ENCODE assay signal across 15 cellular contexts in the genomic region with DNA sequence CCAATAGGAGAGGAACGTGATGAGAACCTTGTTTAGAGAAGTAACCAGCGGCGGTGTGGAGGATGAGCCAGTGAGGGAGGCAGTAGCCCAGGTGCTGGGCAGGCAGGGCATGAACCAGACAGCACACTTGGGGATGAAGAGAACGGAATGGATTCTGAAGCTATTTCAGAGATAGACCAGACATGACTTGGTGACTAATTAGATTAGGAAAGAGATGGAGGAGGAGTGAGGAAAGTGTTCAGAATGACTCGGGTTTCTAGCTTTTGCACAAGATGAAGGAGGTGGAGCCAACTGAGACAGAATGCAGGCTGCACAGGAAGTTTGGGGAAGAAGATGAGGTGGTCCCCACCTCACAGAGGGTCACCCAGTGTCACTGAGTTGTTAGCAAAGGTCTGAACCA. TPM values are rescaled to one million over a fixed set of nuclear protein-coding genes. Genes with fewer than 3 reads are reported as not detected.
DNase-seq lines count a peak whose midpoint lies in the region; ATAC-seq and TF ChIP-seq lines count a peak whose summit lies in the region.
"Had no signal": no experiment of that assay in that cellular context is flagged by ENCODE, and none has a peak within 500 bp of the region (broad histone marks: within the 10 kb centered on the region; RNA-seq: fewer than 3 reads in every experiment).

No MANE protein-coding gene starts in this region.

- no peak overlapping the region for H2BK15ac ChIP-seq in neuronal stem cell (ENCODE audit: low read length)

- H3K4me3 ChIP-seq in OCI-LY3 (ENCODE audit: low read length) (peak overlapping the region; percentile 26; the same call in 1 of the 2 replicates), epithelial cell of proximal tubule (ENCODE audit: low read depth, low read length) (no peak overlapping the region), gastrocnemius medialis (peak overlapping the region in 1 of 4 donors; percentile 7), neuronal stem cell (ENCODE audit: low read length in 2 of 2) (no peak overlapping the region)

- H3K36me3 ChIP-seq in OCI-LY3 (replicated peaks; ENCODE audit: low read depth, low read length) (no peaks in the 10 kb centered on the region), gastrocnemius medialis (peaks cover 0 to 7% of the 10 kb centered on the region in 2 donors), neuronal stem cell (replicated peaks in 1 of 2; ENCODE audit: control insufficient read depth in 2 of 2, insufficient read depth in 2 of 2, low read length in 2 of 2) (peaks cover 2 to 8% of the 10 kb centered on the region in 2 donors)

- intact Hi-C loops in gastrocnemius medialis (cut with DNase I; ENCODE audit: low total_unique reads), result loop anchor here (1.0 kb wide), 1 partner anchor 12 kb away; no protein-coding TSS in a partner anchor

- H3K4ac ChIP-seq in neuronal stem cell (ENCODE audit: low read length), result no peak overlapping the region

- no peak overlapping the region for H3K18ac ChIP-seq in neuronal stem cell (ENCODE audit: low read length)

- peak; percentile 57 to 66 for TF ChIP-seq POLR2A in gastrocnemius medialis (IDR thresholded peaks at IDR 0.05)

- peaks cover 5% of the 10 kb centered on the region for H3K79me1 ChIP-seq in neuronal stem cell (ENCODE audit: low read depth, low read length)

- no peak overlapping the region for H2BK12ac ChIP-seq in neuronal stem cell (ENCODE audit: low read length)

- peaks cover 77% of the 10 kb centered on the region for H3K79me2 ChIP-seq in OCI-LY3 (ENCODE audit: low read length)

- no peak overlapping the region for H2AK5ac ChIP-seq in neuronal stem cell (ENCODE audit: low read depth, low read length)

- H3K27me3 ChIP-seq in OCI-LY3 (ENCODE audit: low read depth, low read length) (no peaks in the 10 kb centered on the region), gastrocnemius medialis (no peaks in the 10 kb centered on the region), neuronal stem cell (ENCODE audit: control insufficient read depth in 3 of 3, insufficient read depth in 3 of 3, low read depth in 1 of 3, low read length in 3 of 3) (no peaks in the 10 kb centered on the region)

- peaks cover 43% of the 10 kb centered on the region for H3K4me1 ChIP-seq in OCI-LY3 (ENCODE audit: low read length)
- H3K4me1 ChIP-seq in gastrocnemius medialis, result peaks cover 78 to 88% of the 10 kb centered on the region in 2 donors
- H3K4me1 ChIP-seq in neuronal stem cell (ENCODE audit: control insufficient read depth in 2 of 2, insufficient read depth in 1 of 2, low read depth in 1 of 2, low read length in 2 of 2), result peaks cover 6 to 7% of the 10 kb centered on the region in 2 donors

- no peak overlapping the region for H3K14ac ChIP-seq in neuronal stem cell (ENCODE audit: low read length)

- H4K91ac ChIP-seq in neuronal stem cell (ENCODE audit: low read depth, low read length, poor library complexity), result no peak overlapping the region

- no peaks in the 10 kb centered on the region; the same call in 1 of the 2 replicates for H4K20me1 ChIP-seq in OCI-LY3 (ENCODE audit: insufficient read depth, low read length)

- no peak overlapping the region for H4K8ac ChIP-seq in neuronal stem cell (ENCODE audit: low read depth, low read length)

- in situ Hi-C loops in gastrocnemius medialis (cut with MboI; ENCODE audit: low sequenced_read_pairs in 4 of 4), result no loop called here

- H3K9me3 ChIP-seq in OCI-LY3 (ENCODE audit: insufficient read depth, low read length) (no peaks in the 10 kb centered on the region), gastrocnemius medialis (no peaks in the 10 kb centered on the region), neuronal stem cell (replicated peaks in 1 of 2; ENCODE audit: control insufficient read depth in 2 of 2, insufficient read depth in 1 of 2, low read depth in 1 of 2, low read length in 2 of 2) (no peaks in the 10 kb centered on the region)

- H2BK5ac ChIP-seq in neuronal stem cell (ENCODE audit: low read length), result no peak overlapping the region

- ATAC-seq in gastrocnemius medialis (peak; percentile 68 to 74), HG02938 (IDR thresholded peaks at IDR 0.05; ENCODE audit: unreplicated experiment) (no peak)

- H3K9ac ChIP-seq in OCI-LY3 (ENCODE audit: low read length) (peak overlapping the region; percentile 40; the same call in 1 of the 2 replicates), neuronal stem cell (ENCODE audit: low read depth, low read length, poor library complexity) (no peak overlapping the region)

- WGBS in neuronal stem cell (ENCODE audit: extremely low coverage in 2 of 2, insufficient read length in 2 of 2, insufficient replicate concordance in 1 of 2), 2 donors, result no CpG with 5 or more reads among the region's 5 CpGs

- DNase-seq in GF-D8 (lab: John Stamatoyannopoulos, UW), result peak; percentile 10
- DNase-seq in epithelial cell of proximal tubule (ENCODE audit: low read depth), result peak; percentile 26
- DNase-seq in gastrocnemius medialis, result peak; percentile 30 to 59
- DNase-seq in HT-29 (ENCODE audit: low spot score), result no peak
- DNase-seq in neuronal stem cell (ENCODE audit: low spot score), result no peak
- no peak for DNase-seq in mucosa of gallbladder (ENCODE audit: low spot score)
- DNase-seq: effector memory CD4-positive, alpha-beta T cell; KG1; NCI-H524 treated with DMSO at 0.1 percent for 48 hours; stimulated activated CD4-positive, alpha-beta T cell treated with anti-CD3 and anti-CD28 coated beads, Interleukin-4, amount 100 ng/mL, for 1 hour had no signal

- TF ChIP-seq CTCF in OCI-LY3 (IDR thresholded peaks at IDR 0.05; ENCODE audit: low read depth, low read length), result no peak
- no peak for TF ChIP-seq CTCF in epithelial cell of proximal tubule (conservative IDR thresholded peaks at IDR 0.05; ENCODE audit: low read depth, low read length)
- no peak for TF ChIP-seq CTCF in gastrocnemius medialis (IDR thresholded peaks at IDR 0.05 in 4 of 5, conservative IDR thresholded peaks at IDR 0.05 in 1 of 5)

- H3K23ac ChIP-seq in neuronal stem cell (ENCODE audit: low read depth, low read length, poor library complexity), result no peak overlapping the region

- peak overlapping the region; percentile 69 for H3K4me2 ChIP-seq in OCI-LY3 (ENCODE audit: low read length)
- no peak overlapping the region for H3K4me2 ChIP-seq in neuronal stem cell (ENCODE audit: insufficient read depth, low read length, poor library complexity, severe bottlenecking)

- no peak overlapping the region for H2BK120ac ChIP-seq in neuronal stem cell (ENCODE audit: low read depth, low read length)

- H2AFZ ChIP-seq in OCI-LY3 (ENCODE audit: low read depth, low read length), result no peak overlapping the region
- H2AFZ ChIP-seq in neuronal stem cell (ENCODE audit: low read length), result no peak overlapping the region

- H3K27ac ChIP-seq in OCI-LY3 (ENCODE audit: low read length) (peak overlapping the region; percentile 65; the same call in 1 of the 2 replicates), gastrocnemius medialis (peak overlapping the region; percentile 87 to 99 (median 96)), neuronal stem cell (replicated peaks; ENCODE audit: low read length) (no peak overlapping the region)

RNA-seq across cellular contexts. Expression of a gene that starts 5.1 kb away (rescaled TPM):
- total RNA-seq in epithelial cell of proximal tubule (71.7 and 116 TPM in 2 replicates), gastrocnemius medialis (10 to 100 TPM; 29.5 to 53.1 (median 42.7) TPM), mucosa of gallbladder (66.3 TPM)
- total RNA-seq in HT-29 (2014; rRNA removed; shearing (Covaris generic)), result 114 and 119 TPM in 2 replicates
- polyA plus RNA-seq in neuronal stem cell (2013, experiment 1 of 2), result 43.1 TPM
- polyA plus RNA-seq in neuronal stem cell (2013, experiment 2 of 2), result 43.8 TPM

RNA-seq across cellular contexts. Expression of a gene that starts 22.1 kb away (rescaled TPM):
- not detected in 2 replicates for total RNA-seq in epithelial cell of proximal tubule
- under 1 TPM in 1 of 4 donors, not detected in 3; 0.59 TPM for total RNA-seq in gastrocnemius medialis
- total RNA-seq in HT-29 (2014; rRNA removed; shearing (Covaris generic)), result not detected in 2 replicates
- polyA plus RNA-seq in neuronal stem cell (2013, experiment 1 of 2), result 0.28 TPM
- polyA plus RNA-seq in neuronal stem cell (2013, experiment 2 of 2), result 0.22 TPM
- total RNA-seq in mucosa of gallbladder, result not detected
- total RNA-seq: activated CD8-positive, alpha-beta memory T cell treated with anti-CD3 and anti-CD28 coated beads for 36 hours; myocyte; T-helper 2 cell treated with Interferon-gamma antibody and Interleukin-4, amounts not matched to agents 100 ng/mL and 5 ng/mL, for 36 hours had no signal

Comparison
In these comparisons a context has a peak if more than half of its experiments do, and no peak if none do; other contexts are left out.
1. DNase-seq: peak in GF-D8 (single experiment), epithelial cell of proximal tubule (single experiment) and gastrocnemius medialis (2 of 2); none in HT-29 (single experiment), neuronal stem cell (single experiment) and mucosa of gallbladder (single experiment).